16 cellular contexts compared by ENCODE assay signal in the genomic region with DNA sequence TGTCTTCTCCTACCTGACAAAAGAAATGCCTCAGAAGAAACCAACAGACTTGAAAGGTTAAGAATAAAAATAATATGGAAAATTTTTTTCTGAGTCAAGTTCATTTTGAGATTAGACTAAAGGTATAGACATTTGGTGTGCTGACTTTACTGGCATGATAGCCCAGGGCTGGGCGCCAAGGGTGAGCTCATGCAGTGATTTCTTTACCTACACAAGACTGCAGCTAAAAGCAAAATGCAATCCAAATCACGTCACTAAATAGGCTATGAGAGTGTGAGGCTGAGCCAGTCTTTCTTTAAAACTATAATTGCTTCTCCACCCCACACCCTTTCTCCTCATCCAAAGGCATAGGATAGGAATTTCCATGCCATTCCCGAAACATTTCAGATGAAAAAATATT.
DNase-seq lines count a peak whose midpoint lies in the region; ATAC-seq and TF ChIP-seq lines count a peak whose summit lies in the region.
"Had no signal": no experiment of that assay in that cellular context is flagged by ENCODE, and none has a peak within 500 bp of the region (broad histone marks: within the 10 kb centered on the region; RNA-seq: fewer than 3 reads in every experiment).

No MANE protein-coding gene starts in this region.

- no peak overlapping the region for H3K4me3 Mint-ChIP-seq in activated CD8-positive, alpha-beta T cell treated with anti-CD3 and anti-CD28 coated beads, Interleukin-2, amount 10 ng/mL, durations not matched to agents 7 days and 5 days
- H3K4me3 Mint-ChIP-seq: CD4-positive, CD25-positive, alpha-beta regulatory T cell; T-helper 1 cell treated with Interleukin-12 subunit alpha and Interleukin-12 subunit beta and Interleukin-4 antibody, amounts not matched to agents 30 μg/mL and 1 μg/mL, for 36 hours had no signal

- H3K27ac Mint-ChIP-seq in activated CD8-positive, alpha-beta T cell treated with anti-CD3 and anti-CD28 coated beads, Interleukin-2, amount 10 ng/mL, durations not matched to agents 7 days and 5 days = no peak overlapping the region
- H3K27ac Mint-ChIP-seq: activated naive CD4-positive, alpha-beta T cell treated with anti-CD3 and anti-CD28 coated beads, Interleukin-2, amount 50 U/mL, for 72 hours; T-helper 1 cell treated with Interleukin-12 subunit alpha and Interleukin-12 subunit beta and Interleukin-4 antibody, amounts not matched to agents 30 μg/mL and 1 μg/mL, for 36 hours had no signal

- no peak overlapping the region for H3K27ac ChIP-seq in left lung
- peak overlapping the region in 3 of 4 donors; percentile 5 to 90 (median 74) for H3K27ac ChIP-seq in tibial nerve

- no peak for ATAC-seq in left ventricle myocardium superior
- ATAC-seq in left lung = peak; percentile 65
- ATAC-seq in activated CD8-positive, alpha-beta T cell treated with anti-CD3 and anti-CD28 coated beads, Interleukin-2, amount 10 ng/mL, durations not matched to agents 7 days and 5 days = no peak
- ATAC-seq: activated naive CD4-positive, alpha-beta T cell treated with anti-CD3 and anti-CD28 coated beads, Interleukin-2, amount 50 U/mL, for 72 hours; stimulated activated naive CD8-positive, alpha-beta T cell treated with anti-CD3 and anti-CD28 coated beads, Interleukin-15, Interleukin-2, amounts not matched to agents 100 U/mL and 50 U/mL, for 24 hours had no signal

- DNase-seq in left ventricle myocardium superior = peak; percentile 25
- no peak for DNase-seq in cardiac septum (ENCODE audit: low spot score)
- DNase-seq in astrocyte of the spinal cord (ENCODE audit: low read depth, low spot score) = peak; percentile 46
- no peak for DNase-seq in left lung
- no peak for DNase-seq in tibial nerve (ENCODE audit: low spot score in 2 of 2)
- DNase-seq in activated CD4-positive, CD25-positive, alpha-beta regulatory T cell (lab: John Stamatoyannopoulos, UW) = no peak
- DNase-seq in NCI-H1694 treated with DMSO at 0.1 percent for 48 hours (lab: John Stamatoyannopoulos, UW) = no peak
- DNase-seq in activated CD8-positive, alpha-beta T cell treated with anti-CD3 and anti-CD28 coated beads, Interleukin-2, amount 10 ng/mL, durations not matched to agents 7 days and 5 days = no peak
- DNase-seq: CD4-positive, CD25-positive, alpha-beta regulatory T cell; hippocampal formation; kidney; NCI-H1105; NCI-H345; stimulated activated naive CD8-positive, alpha-beta T cell treated with anti-CD3 and anti-CD28 coated beads, Interleukin-15, Interleukin-2, amounts not matched to agents 100 U/mL and 50 U/mL, for 24 hours had no signal

- H3K4me3 ChIP-seq in astrocyte of the spinal cord (ENCODE audit: low read depth, low read length) = no peak overlapping the region
- H3K4me3 ChIP-seq in left lung = no peak overlapping the region
- no peak overlapping the region for H3K4me3 ChIP-seq in tibial nerve

- in situ Hi-C loops in astrocyte of the spinal cord (cut with HindIII; ENCODE audit: low sequenced_read_pairs) = no loop called here

- H3K4me1 ChIP-seq in left lung = no peaks in the 10 kb centered on the region
- peaks cover 0 to 53% (median 26%) of the 10 kb centered on the region in 4 donors for H3K4me1 ChIP-seq in tibial nerve

- no peaks in the 10 kb centered on the region for H3K4me1 Mint-ChIP-seq in activated CD8-positive, alpha-beta T cell treated with anti-CD3 and anti-CD28 coated beads, Interleukin-2, amount 10 ng/mL, durations not matched to agents 7 days and 5 days (ENCODE audit: low read depth)

- H3K36me3 ChIP-seq in left lung (no peaks in the 10 kb centered on the region), tibial nerve (no peaks in the 10 kb centered on the region)

- no peak for TF ChIP-seq EP300 in tibial nerve (IDR thresholded peaks at IDR 0.05)

- peaks cover 5% of the 10 kb centered on the region for H3K9me3 Mint-ChIP-seq in activated CD8-positive, alpha-beta T cell treated with anti-CD3 and anti-CD28 coated beads, Interleukin-2, amount 10 ng/mL, durations not matched to agents 7 days and 5 days (ENCODE audit: insufficient read depth)

- no peaks in the 10 kb centered on the region for H3K27me3 Mint-ChIP-seq in activated CD8-positive, alpha-beta T cell treated with anti-CD3 and anti-CD28 coated beads, Interleukin-2, amount 10 ng/mL, durations not matched to agents 7 days and 5 days (ENCODE audit: low read depth)
- H3K27me3 Mint-ChIP-seq: CD4-positive, CD25-positive, alpha-beta regulatory T cell had no signal

- WGBS in tibial nerve, 2 donors = 56 to 57% methylated on average over 3 of the region's 3 CpGs

- CTCF ChIA-PET in activated CD8-positive, alpha-beta T cell treated with anti-CD3 and anti-CD28 coated beads, Interleukin-2, amount 10 ng/mL, durations not matched to agents 7 days and 5 days (lab: Charles Lee) = no interaction called here

- TF ChIP-seq CTCF in astrocyte of the spinal cord (IDR thresholded peaks at IDR 0.05; ENCODE audit: low read depth, low read length) = no peak
- TF ChIP-seq CTCF in left lung (IDR thresholded peaks at IDR 0.05) = no peak
- no peak for TF ChIP-seq CTCF in tibial nerve (IDR thresholded peaks at IDR 0.05)

- H3K9me3 ChIP-seq in left lung = no peaks in the 10 kb centered on the region
- H3K9me3 ChIP-seq in tibial nerve = no peaks in the 10 kb centered on the region

- H3K36me3 Mint-ChIP-seq in activated CD8-positive, alpha-beta T cell treated with anti-CD3 and anti-CD28 coated beads, Interleukin-2, amount 10 ng/mL, durations not matched to agents 7 days and 5 days (ENCODE audit: low read depth) = no peaks in the 10 kb centered on the region

- TF ChIP-seq POLR2A in tibial nerve (IDR thresholded peaks at IDR 0.05) = no peak

- intact Hi-C loops in left ventricle myocardium superior (cut with micrococcal nuclease) = no loop called here
- intact Hi-C loops in cardiac septum (cut with DNase I) = no loop called here
- intact Hi-C loops in left lung (cut with DNase I) = no loop called here

- H3K27me3 ChIP-seq in left lung = no peaks in the 10 kb centered on the region
- no peaks in the 10 kb centered on the region for H3K27me3 ChIP-seq in tibial nerve

- POLR2A ChIA-PET in activated CD8-positive, alpha-beta T cell treated with anti-CD3 and anti-CD28 coated beads, Interleukin-2, amount 10 ng/mL, durations not matched to agents 7 days and 5 days (lab: Charles Lee) = no interaction called here

Comparison
In these comparisons a context has a peak if more than half of its experiments do, and no peak if none do; other contexts are left out.
1. DNase-seq: peak in left ventricle myocardium superior (single experiment) and astrocyte of the spinal cord (single experiment); none in cardiac septum (single experiment), left lung (0 of 2), tibial nerve (0 of 2), activated CD4-positive, CD25-positive, alpha-beta regulatory T cell (0 of 4), NCI-H1694 treated with DMSO at 0.1 percent for 48 hours (single experiment) and activated CD8-positive, alpha-beta T cell treated with anti-CD3 and anti-CD28 coated beads, Interleukin-2, amount 10 ng/mL, durations not matched to agents 7 days and 5 days (single experiment).
2. H3K27ac ChIP-seq: peak in tibial nerve (3 of 4); none in left lung (0 of 2).